In the genomic region with DNA sequence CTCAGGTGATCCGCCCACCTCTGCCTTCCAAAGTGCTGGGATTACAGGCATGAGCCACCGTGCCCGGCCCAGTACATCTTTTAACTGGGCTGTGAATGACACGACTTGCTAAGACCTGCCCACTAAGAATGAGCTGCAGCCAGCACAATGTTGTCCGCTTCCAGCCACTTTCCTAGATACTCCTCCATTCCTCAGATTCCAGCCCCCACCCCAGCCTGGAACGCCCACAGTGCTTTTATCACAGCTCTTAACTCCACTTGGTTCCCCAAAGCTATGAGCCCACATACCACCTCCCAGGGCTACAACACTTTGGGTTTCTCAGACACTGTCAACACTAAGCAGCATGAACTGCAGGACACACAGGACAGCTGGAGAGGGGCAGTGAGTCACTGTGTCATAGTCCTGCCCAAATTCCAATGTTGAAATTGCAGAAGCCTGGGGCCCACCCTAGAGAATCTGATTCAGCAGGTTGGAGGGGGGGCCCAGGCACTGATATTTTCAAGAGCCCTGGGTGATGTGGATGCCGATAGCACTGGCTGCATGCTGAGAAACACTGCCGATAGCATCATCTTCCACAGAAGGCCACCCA, we compare ENCODE assay signal across 1 cellular context.
TF ChIP-seq lines count a peak whose summit lies in the region.

No MANE protein-coding gene starts in this region.

TF ChIP-seq in WTC11, 78 proteins besides CTCF, POLR2A, EP300 and RAD21 (continued from another document):
- TF ChIP-seq, protein P1, sequence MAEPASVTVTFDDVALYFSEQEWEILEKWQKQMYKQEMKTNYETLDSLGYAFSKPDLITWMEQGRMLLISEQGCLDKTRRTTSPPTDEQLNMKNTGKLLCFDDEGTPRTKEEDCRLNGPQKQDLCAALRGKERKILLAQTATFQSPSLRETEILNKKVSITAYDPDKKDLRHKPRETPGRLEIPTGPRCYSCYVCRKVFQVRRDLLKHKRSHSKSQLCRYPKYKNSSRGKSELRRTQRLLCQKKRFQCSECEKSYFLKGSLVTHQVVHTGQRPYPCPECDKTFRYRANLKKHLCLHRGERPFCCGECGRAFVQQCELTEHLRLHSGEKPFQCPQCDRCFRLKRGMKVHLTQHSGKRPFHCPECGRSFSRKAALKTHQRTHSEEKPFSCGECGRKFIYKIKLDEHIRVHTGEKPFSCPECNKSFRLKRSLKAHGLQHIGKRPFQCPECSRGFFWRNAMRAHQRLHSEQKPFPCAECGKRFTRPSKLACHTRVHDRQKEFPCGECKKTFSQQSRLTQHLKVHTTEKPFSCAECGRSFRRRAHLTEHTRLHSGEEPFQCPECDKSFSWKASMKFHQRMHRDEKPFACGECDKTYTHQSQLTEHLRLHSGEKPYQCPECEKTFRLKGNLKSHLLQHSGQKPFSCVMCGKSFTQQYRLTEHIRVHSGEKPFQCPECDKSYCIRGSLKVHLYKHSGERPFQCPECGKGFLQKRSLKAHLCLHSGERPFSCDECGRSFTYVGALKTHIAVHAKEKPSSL (CRISPR knock-in tag; conservative IDR thresholded peaks at IDR 0.05): no peak
- no peak for TF ChIP-seq TEAD4 (CRISPR knock-in tag; IDR thresholded peaks at IDR 0.05)
- TF ChIP-seq, protein P2, sequence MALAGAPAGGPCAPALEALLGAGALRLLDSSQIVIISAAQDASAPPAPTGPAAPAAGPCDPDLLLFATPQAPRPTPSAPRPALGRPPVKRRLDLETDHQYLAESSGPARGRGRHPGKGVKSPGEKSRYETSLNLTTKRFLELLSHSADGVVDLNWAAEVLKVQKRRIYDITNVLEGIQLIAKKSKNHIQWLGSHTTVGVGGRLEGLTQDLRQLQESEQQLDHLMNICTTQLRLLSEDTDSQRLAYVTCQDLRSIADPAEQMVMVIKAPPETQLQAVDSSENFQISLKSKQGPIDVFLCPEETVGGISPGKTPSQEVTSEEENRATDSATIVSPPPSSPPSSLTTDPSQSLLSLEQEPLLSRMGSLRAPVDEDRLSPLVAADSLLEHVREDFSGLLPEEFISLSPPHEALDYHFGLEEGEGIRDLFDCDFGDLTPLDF (CRISPR knock-in tag; IDR thresholded peaks at IDR 0.05): no peak
- TF ChIP-seq, protein P3, sequence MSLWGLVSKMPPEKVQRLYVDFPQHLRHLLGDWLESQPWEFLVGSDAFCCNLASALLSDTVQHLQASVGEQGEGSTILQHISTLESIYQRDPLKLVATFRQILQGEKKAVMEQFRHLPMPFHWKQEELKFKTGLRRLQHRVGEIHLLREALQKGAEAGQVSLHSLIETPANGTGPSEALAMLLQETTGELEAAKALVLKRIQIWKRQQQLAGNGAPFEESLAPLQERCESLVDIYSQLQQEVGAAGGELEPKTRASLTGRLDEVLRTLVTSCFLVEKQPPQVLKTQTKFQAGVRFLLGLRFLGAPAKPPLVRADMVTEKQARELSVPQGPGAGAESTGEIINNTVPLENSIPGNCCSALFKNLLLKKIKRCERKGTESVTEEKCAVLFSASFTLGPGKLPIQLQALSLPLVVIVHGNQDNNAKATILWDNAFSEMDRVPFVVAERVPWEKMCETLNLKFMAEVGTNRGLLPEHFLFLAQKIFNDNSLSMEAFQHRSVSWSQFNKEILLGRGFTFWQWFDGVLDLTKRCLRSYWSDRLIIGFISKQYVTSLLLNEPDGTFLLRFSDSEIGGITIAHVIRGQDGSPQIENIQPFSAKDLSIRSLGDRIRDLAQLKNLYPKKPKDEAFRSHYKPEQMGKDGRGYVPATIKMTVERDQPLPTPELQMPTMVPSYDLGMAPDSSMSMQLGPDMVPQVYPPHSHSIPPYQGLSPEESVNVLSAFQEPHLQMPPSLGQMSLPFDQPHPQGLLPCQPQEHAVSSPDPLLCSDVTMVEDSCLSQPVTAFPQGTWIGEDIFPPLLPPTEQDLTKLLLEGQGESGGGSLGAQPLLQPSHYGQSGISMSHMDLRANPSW (CRISPR knock-in tag; conservative IDR thresholded peaks at IDR 0.05; ENCODE audit: low read depth): no peak
- TF ChIP-seq, protein P4, sequence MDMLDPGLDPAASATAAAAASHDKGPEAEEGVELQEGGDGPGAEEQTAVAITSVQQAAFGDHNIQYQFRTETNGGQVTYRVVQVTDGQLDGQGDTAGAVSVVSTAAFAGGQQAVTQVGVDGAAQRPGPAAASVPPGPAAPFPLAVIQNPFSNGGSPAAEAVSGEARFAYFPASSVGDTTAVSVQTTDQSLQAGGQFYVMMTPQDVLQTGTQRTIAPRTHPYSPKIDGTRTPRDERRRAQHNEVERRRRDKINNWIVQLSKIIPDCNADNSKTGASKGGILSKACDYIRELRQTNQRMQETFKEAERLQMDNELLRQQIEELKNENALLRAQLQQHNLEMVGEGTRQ (CRISPR knock-in tag; IDR thresholded peaks at IDR 0.05): no peak
- TF ChIP-seq, protein P5, sequence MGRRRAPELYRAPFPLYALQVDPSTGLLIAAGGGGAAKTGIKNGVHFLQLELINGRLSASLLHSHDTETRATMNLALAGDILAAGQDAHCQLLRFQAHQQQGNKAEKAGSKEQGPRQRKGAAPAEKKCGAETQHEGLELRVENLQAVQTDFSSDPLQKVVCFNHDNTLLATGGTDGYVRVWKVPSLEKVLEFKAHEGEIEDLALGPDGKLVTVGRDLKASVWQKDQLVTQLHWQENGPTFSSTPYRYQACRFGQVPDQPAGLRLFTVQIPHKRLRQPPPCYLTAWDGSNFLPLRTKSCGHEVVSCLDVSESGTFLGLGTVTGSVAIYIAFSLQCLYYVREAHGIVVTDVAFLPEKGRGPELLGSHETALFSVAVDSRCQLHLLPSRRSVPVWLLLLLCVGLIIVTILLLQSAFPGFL (CRISPR knock-in tag; IDR thresholded peaks at IDR 0.05; ENCODE audit: borderline replicate concordance): no peak
- no peak for TF ChIP-seq RELA (CRISPR knock-in tag; IDR thresholded peaks at IDR 0.05; ENCODE audit: borderline replicate concordance)
- TF ChIP-seq MYBL2 (CRISPR knock-in tag; IDR thresholded peaks at IDR 0.05): no peak
- TF ChIP-seq ZNF121 (CRISPR knock-in tag; IDR thresholded peaks at IDR 0.05): no peak
- no peak for TF ChIP-seq ZNF263 (CRISPR knock-in tag; IDR thresholded peaks at IDR 0.05; ENCODE audit: low read depth)
- TF ChIP-seq, protein P6, sequence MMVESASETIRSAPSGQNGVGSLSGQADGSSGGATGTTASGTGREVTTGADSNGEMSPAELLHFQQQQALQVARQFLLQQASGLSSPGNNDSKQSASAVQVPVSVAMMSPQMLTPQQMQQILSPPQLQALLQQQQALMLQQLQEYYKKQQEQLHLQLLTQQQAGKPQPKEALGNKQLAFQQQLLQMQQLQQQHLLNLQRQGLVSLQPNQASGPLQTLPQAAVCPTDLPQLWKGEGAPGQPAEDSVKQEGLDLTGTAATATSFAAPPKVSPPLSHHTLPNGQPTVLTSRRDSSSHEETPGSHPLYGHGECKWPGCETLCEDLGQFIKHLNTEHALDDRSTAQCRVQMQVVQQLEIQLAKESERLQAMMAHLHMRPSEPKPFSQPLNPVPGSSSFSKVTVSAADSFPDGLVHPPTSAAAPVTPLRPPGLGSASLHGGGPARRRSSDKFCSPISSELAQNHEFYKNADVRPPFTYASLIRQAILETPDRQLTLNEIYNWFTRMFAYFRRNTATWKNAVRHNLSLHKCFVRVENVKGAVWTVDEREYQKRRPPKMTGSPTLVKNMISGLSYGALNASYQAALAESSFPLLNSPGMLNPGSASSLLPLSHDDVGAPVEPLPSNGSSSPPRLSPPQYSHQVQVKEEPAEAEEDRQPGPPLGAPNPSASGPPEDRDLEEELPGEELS (CRISPR knock-in tag; IDR thresholded peaks at IDR 0.05): no peak
- TF ChIP-seq, protein P7, sequence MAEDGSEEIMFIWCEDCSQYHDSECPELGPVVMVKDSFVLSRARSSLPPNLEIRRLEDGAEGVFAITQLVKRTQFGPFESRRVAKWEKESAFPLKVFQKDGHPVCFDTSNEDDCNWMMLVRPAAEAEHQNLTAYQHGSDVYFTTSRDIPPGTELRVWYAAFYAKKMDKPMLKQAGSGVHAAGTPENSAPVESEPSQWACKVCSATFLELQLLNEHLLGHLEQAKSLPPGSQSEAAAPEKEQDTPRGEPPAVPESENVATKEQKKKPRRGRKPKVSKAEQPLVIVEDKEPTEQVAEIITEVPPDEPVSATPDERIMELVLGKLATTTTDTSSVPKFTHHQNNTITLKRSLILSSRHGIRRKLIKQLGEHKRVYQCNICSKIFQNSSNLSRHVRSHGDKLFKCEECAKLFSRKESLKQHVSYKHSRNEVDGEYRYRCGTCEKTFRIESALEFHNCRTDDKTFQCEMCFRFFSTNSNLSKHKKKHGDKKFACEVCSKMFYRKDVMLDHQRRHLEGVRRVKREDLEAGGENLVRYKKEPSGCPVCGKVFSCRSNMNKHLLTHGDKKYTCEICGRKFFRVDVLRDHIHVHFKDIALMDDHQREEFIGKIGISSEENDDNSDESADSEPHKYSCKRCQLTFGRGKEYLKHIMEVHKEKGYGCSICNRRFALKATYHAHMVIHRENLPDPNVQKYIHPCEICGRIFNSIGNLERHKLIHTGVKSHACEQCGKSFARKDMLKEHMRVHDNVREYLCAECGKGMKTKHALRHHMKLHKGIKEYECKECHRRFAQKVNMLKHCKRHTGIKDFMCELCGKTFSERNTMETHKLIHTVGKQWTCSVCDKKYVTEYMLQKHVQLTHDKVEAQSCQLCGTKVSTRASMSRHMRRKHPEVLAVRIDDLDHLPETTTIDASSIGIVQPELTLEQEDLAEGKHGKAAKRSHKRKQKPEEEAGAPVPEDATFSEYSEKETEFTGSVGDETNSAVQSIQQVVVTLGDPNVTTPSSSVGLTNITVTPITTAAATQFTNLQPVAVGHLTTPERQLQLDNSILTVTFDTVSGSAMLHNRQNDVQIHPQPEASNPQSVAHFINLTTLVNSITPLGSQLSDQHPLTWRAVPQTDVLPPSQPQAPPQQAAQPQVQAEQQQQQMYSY (CRISPR knock-in tag; IDR thresholded peaks at IDR 0.05): no peak
- TF ChIP-seq, protein P8, sequence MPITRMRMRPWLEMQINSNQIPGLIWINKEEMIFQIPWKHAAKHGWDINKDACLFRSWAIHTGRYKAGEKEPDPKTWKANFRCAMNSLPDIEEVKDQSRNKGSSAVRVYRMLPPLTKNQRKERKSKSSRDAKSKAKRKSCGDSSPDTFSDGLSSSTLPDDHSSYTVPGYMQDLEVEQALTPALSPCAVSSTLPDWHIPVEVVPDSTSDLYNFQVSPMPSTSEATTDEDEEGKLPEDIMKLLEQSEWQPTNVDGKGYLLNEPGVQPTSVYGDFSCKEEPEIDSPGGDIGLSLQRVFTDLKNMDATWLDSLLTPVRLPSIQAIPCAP (CRISPR knock-in tag; IDR thresholded peaks at IDR 0.05): no peak
- TF ChIP-seq, protein P9, sequence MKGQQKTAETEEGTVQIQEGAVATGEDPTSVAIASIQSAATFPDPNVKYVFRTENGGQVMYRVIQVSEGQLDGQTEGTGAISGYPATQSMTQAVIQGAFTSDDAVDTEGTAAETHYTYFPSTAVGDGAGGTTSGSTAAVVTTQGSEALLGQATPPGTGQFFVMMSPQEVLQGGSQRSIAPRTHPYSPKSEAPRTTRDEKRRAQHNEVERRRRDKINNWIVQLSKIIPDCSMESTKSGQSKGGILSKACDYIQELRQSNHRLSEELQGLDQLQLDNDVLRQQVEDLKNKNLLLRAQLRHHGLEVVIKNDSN (CRISPR knock-in tag; IDR thresholded peaks at IDR 0.05): no peak
- TF ChIP-seq, protein P10, sequence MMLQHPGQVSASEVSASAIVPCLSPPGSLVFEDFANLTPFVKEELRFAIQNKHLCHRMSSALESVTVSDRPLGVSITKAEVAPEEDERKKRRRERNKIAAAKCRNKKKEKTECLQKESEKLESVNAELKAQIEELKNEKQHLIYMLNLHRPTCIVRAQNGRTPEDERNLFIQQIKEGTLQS (CRISPR knock-in tag; conservative IDR thresholded peaks at IDR 0.05): no peak
